ENCODE assay signal across 9 cellular contexts in the genomic region with DNA sequence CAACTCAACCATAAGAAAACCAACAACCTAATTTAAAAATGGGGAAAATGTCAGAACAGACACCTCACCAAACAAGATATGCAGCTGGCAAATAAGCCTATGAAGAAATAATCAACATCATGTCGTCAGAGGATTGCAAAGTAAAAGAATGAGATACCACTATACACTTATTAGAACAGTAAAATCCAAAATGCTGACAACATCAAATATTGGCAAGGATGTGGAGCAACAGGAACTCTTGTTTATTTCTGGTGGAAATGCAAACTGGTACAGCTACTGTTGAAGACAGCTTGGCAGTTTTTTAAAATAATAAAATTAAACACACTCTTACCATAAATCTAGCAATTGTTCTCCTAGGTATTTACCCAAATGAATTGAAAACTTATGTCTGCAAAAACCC.
"Had no signal": no experiment of that assay in that cellular context is flagged by ENCODE, and none has a peak within 500 bp of the region (broad histone marks: within the 10 kb centered on the region; RNA-seq: fewer than 3 reads in every experiment).

No MANE protein-coding gene starts in this region.

- H3K36me3 ChIP-seq: HAP-1 had no signal

- ATAC-seq: HCT116 had no signal

- H3K4me3 ChIP-seq: GM23248, HAP-1 had no signal

- H3K27ac ChIP-seq: GM23248, KMS-11 had no signal

- H3K9me3 ChIP-seq: HAP-1 had no signal

- H3K9ac ChIP-seq: GM23248, KMS-11 had no signal

- H3K4me2 ChIP-seq: KMS-11 had no signal

- FAIRE-seq: HTR-8/SVneo had no signal

- DNase-seq: GM23248, GOT3, H7, HFFc6, KBM-7 had no signal

- H3K4me1 ChIP-seq: HAP-1 had no signal

- H2AFZ ChIP-seq: GM23248 had no signal
